ENCODE assay signal across 15 cellular contexts in the genomic region with DNA sequence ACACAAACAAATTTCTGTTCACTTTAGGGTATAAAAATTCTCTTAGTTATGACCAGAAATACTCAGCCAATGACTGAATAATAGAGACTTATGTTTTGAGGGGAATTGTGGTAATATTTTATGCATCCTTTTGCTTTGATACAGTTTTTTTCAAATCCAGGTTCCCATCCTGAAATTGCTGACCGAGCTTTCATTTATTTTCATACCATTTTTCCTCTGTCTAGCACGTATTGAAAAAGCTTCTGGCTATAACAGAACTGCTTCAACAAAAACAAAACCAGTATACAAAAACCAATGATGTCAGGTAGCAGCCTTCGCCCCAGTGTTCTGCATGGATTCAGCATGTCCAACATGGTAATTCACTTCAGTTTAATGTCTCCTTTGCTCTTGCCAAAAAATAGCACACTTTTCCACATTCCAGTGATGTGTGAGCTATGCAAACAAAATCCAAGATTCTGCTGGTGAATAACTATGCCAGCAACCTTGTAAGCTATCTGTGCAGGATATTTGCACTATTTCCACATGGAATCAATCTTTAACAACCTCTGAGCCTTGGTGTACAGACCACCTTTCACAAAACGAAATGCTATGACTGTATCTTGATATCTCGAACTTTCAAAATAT. TPM values are rescaled to one million over a fixed set of nuclear protein-coding genes. Genes with fewer than 3 reads are reported as not detected.
DNase-seq lines count a peak whose midpoint lies in the region; ATAC-seq and TF ChIP-seq lines count a peak whose summit lies in the region.
"Had no signal": no experiment of that assay in that cellular context is flagged by ENCODE, and none has a peak within 500 bp of the region (broad histone marks: within the 10 kb centered on the region; RNA-seq: fewer than 3 reads in every experiment).

No MANE protein-coding gene starts in this region.

- H3K9me3 Mint-ChIP-seq in CD8-positive, alpha-beta memory T cell: no peaks in the 10 kb centered on the region
- H3K9me3 Mint-ChIP-seq in chondrocyte (ENCODE audit: low read depth): no peaks in the 10 kb centered on the region
- H3K9me3 Mint-ChIP-seq in natural killer cell treated with Interleukin-12 subunit alpha and Interleukin-12 subunit beta and Interleukin-15 and Interleukin-18, amount 100 ng/mL, for 72 hours: no peaks in the 10 kb centered on the region
- H3K9me3 Mint-ChIP-seq: activated naive CD8-positive, alpha-beta T cell treated with anti-CD3 and anti-CD28 coated beads, Interleukin-2, amount 10 ng/mL, durations not matched to agents 7 days and 5 days had no signal

- H3K9me3 ChIP-seq in CD8-positive, alpha-beta memory T cell (ENCODE audit: low read length): no peaks in the 10 kb centered on the region
- H3K9me3 ChIP-seq in BE2C: 0 out of 2 replicates have a peak, but pooled peaks cover 2% of the 10 kb centered on the region
- no peaks in the 10 kb centered on the region for H3K9me3 ChIP-seq in stomach
- H3K9me3 ChIP-seq: prostate gland, SJSA1 had no signal

- no peak for TF ChIP-seq CTCF in KMS-11 (conservative IDR thresholded peaks at IDR 0.05; ENCODE audit: low read depth, low read length)
- no peak for TF ChIP-seq CTCF in chondrocyte (IDR thresholded peaks at IDR 0.05)
- TF ChIP-seq CTCF in BE2C (IDR thresholded peaks at IDR 0.05; ENCODE audit: low read depth, low read length): no peak
- TF ChIP-seq CTCF in stomach (IDR thresholded peaks at IDR 0.05): no peak

- no peaks in the 10 kb centered on the region for H4K20me1 ChIP-seq in KMS-11 (ENCODE audit: insufficient read depth)

- no peak for TF ChIP-seq EP300 in stomach (IDR thresholded peaks at IDR 0.05)

- 57 to 76% (median 64%) methylated on average over 5 of the region's 5 CpGs for WGBS in stomach, 5 donors

- H3K27ac Mint-ChIP-seq in CD8-positive, alpha-beta memory T cell: peak overlapping the region in 7 of 8 donors; percentile 17 to 70 (median 65)
- peak overlapping the region; percentile 52 for H3K27ac Mint-ChIP-seq in chondrocyte (ENCODE audit: unreplicated experiment)
- H3K27ac Mint-ChIP-seq in natural killer cell treated with Interleukin-12 subunit alpha and Interleukin-12 subunit beta and Interleukin-15 and Interleukin-18, amount 100 ng/mL, for 72 hours: peak overlapping the region; percentile 63 to 87

- H3K27me3 ChIP-seq in CD8-positive, alpha-beta memory T cell (ENCODE audit: insufficient read depth, low read length, poor library complexity, severe bottlenecking): no peaks in the 10 kb centered on the region
- H3K27me3 ChIP-seq in KMS-11 (ENCODE audit: insufficient read depth, low read depth) (no peaks in the 10 kb centered on the region), BE2C (no peaks in the 10 kb centered on the region), stomach (no peaks in the 10 kb centered on the region)
- H3K27me3 ChIP-seq: SJSA1 had no signal

- H3K4me3 ChIP-seq in CD8-positive, alpha-beta memory T cell (ENCODE audit: low read length): no peak overlapping the region
- no peak overlapping the region for H3K4me3 ChIP-seq in KMS-11 (IDR thresholded peaks at IDR 0.05; ENCODE audit: insufficient read depth, low read depth, low read length)
- no peak overlapping the region for H3K4me3 ChIP-seq in BE2C (ENCODE audit: low read depth, low read length)
- H3K4me3 ChIP-seq in stomach: no peak overlapping the region
- H3K4me3 ChIP-seq: prostate gland, SJSA1 had no signal

- POLR2A ChIA-PET in CD8-positive, alpha-beta memory T cell (lab: Charles Lee): no interaction called here

- no peak for TF ChIP-seq POLR2A in stomach (IDR thresholded peaks at IDR 0.05)

- H3K4me3 Mint-ChIP-seq in CD8-positive, alpha-beta memory T cell: no peak overlapping the region
- H3K4me3 Mint-ChIP-seq in chondrocyte (ENCODE audit: unreplicated experiment): no peak overlapping the region
- peak overlapping the region; percentile 48 for H3K4me3 Mint-ChIP-seq in natural killer cell treated with Interleukin-12 subunit alpha and Interleukin-12 subunit beta and Interleukin-15 and Interleukin-18, amount 100 ng/mL, for 72 hours
- H3K4me3 Mint-ChIP-seq: activated naive CD8-positive, alpha-beta T cell treated with anti-CD3 and anti-CD28 coated beads, Interleukin-2, amount 10 ng/mL, durations not matched to agents 7 days and 5 days had no signal

- no peaks in the 10 kb centered on the region for H3K79me2 ChIP-seq in KMS-11 (ENCODE audit: insufficient read depth, low read depth)

- H3K4me2 ChIP-seq in KMS-11: peak overlapping the region; percentile 46; the same call in 1 of the 2 replicates

- no peak for DNase-seq in CD8-positive, alpha-beta memory T cell
- DNase-seq in chondrocyte (ENCODE audit: low spot score) (no peak), BE2C (no peak), glomerular visceral epithelial cell (ENCODE audit: extremely low spot score) (no peak), stomach (no peak)
- no peak for DNase-seq in natural killer cell treated with Interleukin-12 subunit alpha and Interleukin-12 subunit beta and Interleukin-15 and Interleukin-18, amount 100 ng/mL, for 72 hours (ENCODE audit: low spot score)
- DNase-seq: activated naive CD8-positive, alpha-beta T cell treated with anti-CD3 and anti-CD28 coated beads, Interleukin-2, amount 10 ng/mL, durations not matched to agents 7 days and 5 days; cerebellar nuclear complex; Kasumi-1; NCI-H1436 had no signal

- CTCF ChIA-PET in CD8-positive, alpha-beta memory T cell (lab: Charles Lee): no interaction called here

- H3K4me1 ChIP-seq in CD8-positive, alpha-beta memory T cell (ENCODE audit: insufficient read depth, low read length): no peaks in the 10 kb centered on the region
- H3K4me1 ChIP-seq in KMS-11 (ENCODE audit: low read depth, poor library complexity, severe bottlenecking): peaks cover 48% of the 10 kb centered on the region
- no peaks in the 10 kb centered on the region for H3K4me1 ChIP-seq in BE2C
- peaks cover 0 to 54% (median 15%) of the 10 kb centered on the region in 4 donors for H3K4me1 ChIP-seq in stomach
- H3K4me1 ChIP-seq: prostate gland had no signal

- no peak overlapping the region for H3K9ac ChIP-seq in KMS-11

- no peak overlapping the region for H2AFZ ChIP-seq in KMS-11 (ENCODE audit: low read depth)

- peaks cover 9 to 95% (median 25%) of the 10 kb centered on the region in 3 donors for H3K36me3 Mint-ChIP-seq in CD8-positive, alpha-beta memory T cell
- H3K36me3 Mint-ChIP-seq in chondrocyte (ENCODE audit: low read depth): peaks cover 32% of the 10 kb centered on the region
- H3K36me3 Mint-ChIP-seq in natural killer cell treated with Interleukin-12 subunit alpha and Interleukin-12 subunit beta and Interleukin-15 and Interleukin-18, amount 100 ng/mL, for 72 hours: peaks cover 50% of the 10 kb centered on the region

- intact Hi-C loops in stomach (cut with DNase I; ENCODE audit: low total_unique reads): no loop called here

- no peaks in the 10 kb centered on the region for H3K27me3 Mint-ChIP-seq in CD8-positive, alpha-beta memory T cell
- no peaks in the 10 kb centered on the region for H3K27me3 Mint-ChIP-seq in chondrocyte (ENCODE audit: low read depth)
- H3K27me3 Mint-ChIP-seq in natural killer cell treated with Interleukin-12 subunit alpha and Interleukin-12 subunit beta and Interleukin-15 and Interleukin-18, amount 100 ng/mL, for 72 hours: no peaks in the 10 kb centered on the region
- H3K27me3 Mint-ChIP-seq: activated naive CD8-positive, alpha-beta T cell treated with anti-CD3 and anti-CD28 coated beads, Interleukin-2, amount 10 ng/mL, durations not matched to agents 7 days and 5 days had no signal

- peaks cover 28 to 44% (median 42%) of the 10 kb centered on the region in 3 donors for H3K4me1 Mint-ChIP-seq in CD8-positive, alpha-beta memory T cell
- H3K4me1 Mint-ChIP-seq in chondrocyte (ENCODE audit: low read depth): peaks cover 68% of the 10 kb centered on the region
- H3K4me1 Mint-ChIP-seq in natural killer cell treated with Interleukin-12 subunit alpha and Interleukin-12 subunit beta and Interleukin-15 and Interleukin-18, amount 100 ng/mL, for 72 hours (ENCODE audit: low read depth in 2 of 2): peaks cover 11 to 27% of the 10 kb centered on the region in 2 donors

- H3K27ac ChIP-seq in CD8-positive, alpha-beta memory T cell (ENCODE audit: low read depth, low read length): no peak overlapping the region
- H3K27ac ChIP-seq in KMS-11 (peak overlapping the region; percentile 36), stomach (no peak overlapping the region)
- H3K27ac ChIP-seq: HL-60, prostate gland, SJSA1 had no signal

- no peak for ATAC-seq in natural killer cell treated with Interleukin-12 subunit alpha and Interleukin-12 subunit beta and Interleukin-15 and Interleukin-18, amount 100 ng/mL, for 72 hours
- no peak for ATAC-seq in GM18498 (IDR thresholded peaks at IDR 0.05; ENCODE audit: unreplicated experiment)

- H3K36me3 ChIP-seq in CD8-positive, alpha-beta memory T cell (ENCODE audit: insufficient read depth, low read length): peaks cover 69% of the 10 kb centered on the region
- peaks cover 16% of the 10 kb centered on the region for H3K36me3 ChIP-seq in KMS-11 (ENCODE audit: insufficient read depth)
- H3K36me3 ChIP-seq in BE2C: peaks cover 91% of the 10 kb centered on the region
- H3K36me3 ChIP-seq in stomach: peaks cover 23 to 100% (median 97%) of the 10 kb centered on the region in 4 donors
- H3K36me3 ChIP-seq: prostate gland had no signal

RNA-seq across cellular contexts. Expression of gene CCNH, which starts 22.0 kb away (rescaled TPM):
- 10 to 100 TPM; 51.4 to 57.5 TPM for total RNA-seq in CD8-positive, alpha-beta memory T cell
- 62.2 TPM for polyA plus RNA-seq in CD8-positive, alpha-beta memory T cell
- 23.1 to 30.3 TPM (median 25.3 TPM) in 3 replicates for total RNA-seq in chondrocyte
- 10 to 100 TPM; 63.2 to 96.9 TPM for total RNA-seq in natural killer cell treated with Interleukin-12 subunit alpha and Interleukin-12 subunit beta and Interleukin-15 and Interleukin-18, amount 100 ng/mL, for 72 hours
- polyA plus RNA-seq in BE2C (2012; ENCODE audit: insufficient read depth, insufficient read length, low read depth): 91.2 TPM
- total RNA-seq in stomach: 100 to 1,000 TPM in 4 of 5 donors, 10 to 100 TPM in 1; 84.0 to 219 (median 180) TPM
- polyA plus RNA-seq in stomach: 10 to 100 TPM; 30.4 to 46.9 (median 32.8) TPM
